In the genomic region with DNA sequence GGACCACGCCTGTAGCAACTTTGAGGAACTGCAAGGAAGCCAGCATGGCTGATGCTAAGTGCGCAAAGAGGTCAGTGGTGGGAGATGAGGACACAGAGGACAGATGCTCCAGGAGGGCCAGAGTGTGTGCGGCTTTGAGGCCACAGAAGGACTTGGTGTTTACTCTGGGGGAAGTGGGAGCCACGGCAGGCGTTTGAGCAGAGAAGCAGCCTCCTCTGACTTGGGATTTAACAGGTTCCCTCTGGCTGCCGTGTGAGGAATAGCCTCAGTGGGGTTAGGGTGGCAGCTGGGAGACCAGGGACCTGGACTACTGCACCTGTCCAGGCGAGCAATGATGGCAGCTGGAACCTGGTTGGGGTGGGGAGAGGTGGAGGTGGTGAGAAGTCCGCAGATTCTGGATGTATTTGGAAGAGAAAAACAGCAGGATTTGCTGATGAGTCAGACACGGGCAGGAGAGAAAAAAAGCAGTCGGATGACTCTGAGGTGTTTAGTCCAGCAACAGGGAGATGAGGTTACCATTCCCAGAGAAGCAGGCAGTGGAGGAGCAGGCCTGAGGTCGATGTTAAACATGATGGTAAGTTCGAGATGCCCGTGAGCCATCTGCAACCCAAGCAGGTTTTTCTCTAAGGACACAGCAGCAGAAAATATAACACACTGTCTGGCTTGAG, we compare ENCODE assay signal across 1 cellular context.
TF ChIP-seq lines count a peak whose summit lies in the region.

No MANE protein-coding gene starts in this region.

TF ChIP-seq in H1, 55 proteins besides CTCF, POLR2A, EP300 and RAD21:
- no peak for TF ChIP-seq KDM5A (IDR thresholded peaks at IDR 0.05; ENCODE audit: low read length)
- no peak for TF ChIP-seq GTF2F1 (IDR thresholded peaks at IDR 0.05; ENCODE audit: borderline replicate concordance, low read depth, low read length)
- TF ChIP-seq EZH2 (IDR thresholded peaks at IDR 0.05; ENCODE audit: low read depth, low read length, severe bottlenecking): no peak
- no peak for TF ChIP-seq BRCA1 (IDR thresholded peaks at IDR 0.05; ENCODE audit: low read depth, low read length)
- TF ChIP-seq KDM1A (IDR thresholded peaks at IDR 0.05; ENCODE audit: borderline replicate concordance, low read length): peak; percentile 86; the same call in 1 of the 2 replicates
- no peak for TF ChIP-seq HDAC2 (IDR thresholded peaks at IDR 0.05; ENCODE audit: borderline replicate concordance in 1 of 2, low read depth in 2 of 2, low read length in 2 of 2)
